ENCODE assay signal across 32 cellular contexts in genomic region chr6:168385858-168386735, GRCh38. TPM values are rescaled to one million over a fixed set of nuclear protein-coding genes. Genes with fewer than 3 reads are reported as not detected.
DNase-seq lines count a peak whose midpoint lies in the region; ATAC-seq, FAIRE-seq and TF ChIP-seq lines count a peak whose summit lies in the region.
"Had no signal": no experiment of that assay in that cellular context is flagged by ENCODE, and none has a peak within 500 bp of the region (broad histone marks: within the 10 kb centered on the region; RNA-seq: fewer than 3 reads in every experiment).

No MANE protein-coding gene starts in this region.

- no peak for ATAC-seq in thoracic aorta (ENCODE audit: insufficient number of reproducible peaks, low FRiP score, low read depth)
- ATAC-seq in HG03439 (IDR thresholded peaks at IDR 0.05; ENCODE audit: unreplicated experiment), result no peak
- ATAC-seq: GM12878; GM23338; stimulated activated naive B cell treated with anti-CD40 and anti-IgM and Interleukin-4, amounts not matched to agents 10 μg/mL and 1 μg/mL and 100 μg/mL, for 72 hours had no signal

- H3K36me3 ChIP-seq in breast epithelium (no peaks in the 10 kb centered on the region), kidney (ENCODE audit: control insufficient read depth in 1 of 2, insufficient read depth in 2 of 2, low read length in 2 of 2) (no peaks in the 10 kb centered on the region), thoracic aorta (no peaks in the 10 kb centered on the region)
- H3K36me3 ChIP-seq: ovary had no signal

- no peaks in the 10 kb centered on the region for H3K27me3 ChIP-seq in breast epithelium
- no peaks in the 10 kb centered on the region for H3K27me3 ChIP-seq in thoracic aorta (replicated peaks; ENCODE audit: insufficient read depth)
- H3K27me3 ChIP-seq: ovary had no signal

- no peaks in the 10 kb centered on the region for H3K9me3 Mint-ChIP-seq in MCF 10A (ENCODE audit: unreplicated experiment)
- H3K9me3 Mint-ChIP-seq: stimulated activated naive B cell treated with anti-CD40 and anti-IgM and Interleukin-4, amounts not matched to agents 10 μg/mL and 1 μg/mL and 100 μg/mL, for 72 hours had no signal

- H3K27ac ChIP-seq in breast epithelium (peak overlapping the region; percentile 60 to 68), kidney (ENCODE audit: low read depth in 2 of 2, low read length in 2 of 2) (no peak overlapping the region), thoracic aorta (peak overlapping the region in 1 of 2 donors; percentile 73)
- H3K27ac ChIP-seq: 22Rv1, ovary had no signal

- H3K4me1 ChIP-seq in breast epithelium (peaks cover 0 to 5% of the 10 kb centered on the region in 2 donors), kidney (ENCODE audit: control insufficient read depth in 1 of 2, insufficient read depth in 1 of 2, low read depth in 1 of 2, low read length in 2 of 2) (no peaks in the 10 kb centered on the region), thoracic aorta (ENCODE audit: control insufficient read depth in 1 of 2, low read depth in 2 of 2) (peaks cover 0 to 49% of the 10 kb centered on the region in 2 donors)

- TF ChIP-seq CTCF in breast epithelium (IDR thresholded peaks at IDR 0.05), result no peak
- no peak for TF ChIP-seq CTCF in MCF 10A (IDR thresholded peaks at IDR 0.05; ENCODE audit: unreplicated experiment)
- TF ChIP-seq CTCF in kidney (IDR thresholded peaks at IDR 0.05; ENCODE audit: borderline replicate concordance, extremely low read depth, insufficient read depth), result no peak
- TF ChIP-seq CTCF in thoracic aorta (IDR thresholded peaks at IDR 0.05), result no peak

- H3K27me3 Mint-ChIP-seq in MCF 10A (ENCODE audit: insufficient read depth, unreplicated experiment), result peaks cover 32% of the 10 kb centered on the region
- H3K27me3 Mint-ChIP-seq: activated CD4-positive, alpha-beta memory T cell treated with anti-CD3 and anti-CD28 coated beads, Interleukin-2, amount 10 ng/mL, durations not matched to agents 7 days and 5 days; activated naive CD4-positive, alpha-beta T cell treated with anti-CD3 and anti-CD28 coated beads, Interleukin-2, amount 10 ng/mL, durations not matched to agents 7 days and 5 days; brain; stimulated activated naive B cell treated with anti-CD40 and anti-IgM and Interleukin-4, amounts not matched to agents 10 μg/mL and 1 μg/mL and 100 μg/mL, for 72 hours had no signal

- no peak overlapping the region for H3K4me3 Mint-ChIP-seq in MCF 10A (ENCODE audit: unreplicated experiment)
- H3K4me3 Mint-ChIP-seq: activated CD4-positive, alpha-beta memory T cell treated with anti-CD3 and anti-CD28 coated beads, Interleukin-2, amount 10 ng/mL, durations not matched to agents 7 days and 5 days; activated naive CD4-positive, alpha-beta T cell treated with anti-CD3 and anti-CD28 coated beads, Interleukin-2, amount 10 ng/mL, durations not matched to agents 7 days and 5 days; activated T-helper 1 cell treated with anti-CD3 and anti-CD28 coated beads, Interleukin-12 subunit alpha, Interleukin-12 subunit beta, Interleukin-2, Interleukin-4 antibody, amounts not matched to agents 30 ng/mL and 10 ng/mL and 1 ng/mL, durations not matched to agents 14 hours and 24 hours and 36 hours; brain; GM23338; HFFc6; nephron progenitor cell; stimulated activated naive B cell treated with anti-CD40 and anti-IgM and Interleukin-4, amounts not matched to agents 10 μg/mL and 1 μg/mL and 100 μg/mL, for 72 hours had no signal

- H3K27ac Mint-ChIP-seq in MCF 10A (ENCODE audit: low read depth, unreplicated experiment), result no peak overlapping the region
- H3K27ac Mint-ChIP-seq: activated CD4-positive, alpha-beta memory T cell treated with anti-CD3 and anti-CD28 coated beads, Interleukin-2, amount 10 ng/mL, durations not matched to agents 7 days and 5 days; activated naive CD4-positive, alpha-beta T cell treated with anti-CD3 and anti-CD28 coated beads, Interleukin-2, amount 10 ng/mL, durations not matched to agents 7 days and 5 days; activated T-helper 1 cell treated with anti-CD3 and anti-CD28 coated beads, Interleukin-12 subunit alpha, Interleukin-12 subunit beta, Interleukin-2, Interleukin-4 antibody, amounts not matched to agents 30 ng/mL and 10 ng/mL and 1 ng/mL, durations not matched to agents 14 hours and 24 hours and 36 hours; GM23338; HFFc6; nephron progenitor cell; stimulated activated naive B cell treated with anti-CD40 and anti-IgM and Interleukin-4, amounts not matched to agents 10 μg/mL and 1 μg/mL and 100 μg/mL, for 72 hours had no signal

- DNase-seq in DMS 273 (lab: John Stamatoyannopoulos, UW; ENCODE audit: unreplicated experiment) (peak; percentile 21), DMS 273 treated with DMSO at 0.1 percent for 48 hours (lab: John Stamatoyannopoulos, UW) (no peak), breast epithelium (ENCODE audit: low spot score in 2 of 2) (no peak), MCF 10A (ENCODE audit: unreplicated experiment) (no peak), kidney (peak; percentile 51), thoracic aorta (ENCODE audit: low spot score) (no peak), NCI-H1105 (lab: John Stamatoyannopoulos, UW) (no peak)
- DNase-seq: activated CD4-positive, alpha-beta memory T cell treated with anti-CD3 and anti-CD28 coated beads, Interleukin-2, amount 10 ng/mL, durations not matched to agents 7 days and 5 days; activated CD4-positive, CD25-positive, alpha-beta regulatory T cell treated with anti-CD3 and anti-CD28 coated beads, Interleukin-2, amount 50 U/mL, for 72 hours; activated CD8-positive, alpha-beta memory T cell treated with anti-CD3 and anti-CD28 coated beads, Interleukin-2, amount 50 U/mL, for 48 hours; activated naive CD4-positive, alpha-beta T cell treated with anti-CD3 and anti-CD28 coated beads, Interleukin-2, amount 10 ng/mL, durations not matched to agents 7 days and 5 days; C1 segment of cervical spinal cord; foreskin melanocyte; HFFc6; NCI-H2081 treated with DMSO at 0.1 percent for 48 hours; NCI-H526 treated with DMSO at 0.1 percent for 48 hours; nephron progenitor cell; SHP77 treated with DMSO at 0.1 percent for 48 hours; stimulated activated naive B cell treated with anti-CD40 and anti-IgM and Interleukin-4, amounts not matched to agents 10 μg/mL and 1 μg/mL and 100 μg/mL, for 72 hours; T-helper 2 cell had no signal

- H3K9me3 ChIP-seq in breast epithelium (no peaks in the 10 kb centered on the region), kidney (ENCODE audit: control insufficient read depth in 1 of 2, low read length in 2 of 2) (no peaks in the 10 kb centered on the region), thoracic aorta (no peaks in the 10 kb centered on the region)
- H3K9me3 ChIP-seq: ovary had no signal

- intact Hi-C loops in breast epithelium (cut with DNase I; ENCODE audit: low total_unique reads), result no loop called here
- intact Hi-C loops in MCF 10A (cut with micrococcal nuclease), result no loop called here
- intact Hi-C loops in kidney (cut with DNase I), result no loop called here

- H3K9ac ChIP-seq in kidney (ENCODE audit: low read length in 2 of 2), result no peak overlapping the region

- H3K36me3 Mint-ChIP-seq in MCF 10A (ENCODE audit: insufficient read depth, unreplicated experiment), result no peaks in the 10 kb centered on the region
- H3K36me3 Mint-ChIP-seq: activated naive CD4-positive, alpha-beta T cell treated with anti-CD3 and anti-CD28 coated beads, Interleukin-2, amount 10 ng/mL, durations not matched to agents 7 days and 5 days; brain; stimulated activated naive B cell treated with anti-CD40 and anti-IgM and Interleukin-4, amounts not matched to agents 10 μg/mL and 1 μg/mL and 100 μg/mL, for 72 hours had no signal

- H3K4me3 ChIP-seq in breast epithelium, result peak overlapping the region in 1 of 3 donors; percentile 34
- no peak overlapping the region for H3K4me3 ChIP-seq in kidney (ENCODE audit: low read length in 2 of 2)
- H3K4me3 ChIP-seq in thoracic aorta, result peak overlapping the region; percentile 65
- H3K4me3 ChIP-seq: GM12878, GM23338, lung, ovary, skin epidermis had no signal

- CTCF ChIA-PET in MCF 10A (lab: Yijun Ruan, JAX), result interaction anchor here (0.6 kb wide), 1 partner anchor 1292 kb away, joined by 3 read pairs; no protein-coding TSS in a partner anchor

- H3K4me1 Mint-ChIP-seq in MCF 10A (ENCODE audit: insufficient read depth, unreplicated experiment), result no peaks in the 10 kb centered on the region
- H3K4me1 Mint-ChIP-seq: activated CD4-positive, alpha-beta memory T cell treated with anti-CD3 and anti-CD28 coated beads, Interleukin-2, amount 10 ng/mL, durations not matched to agents 7 days and 5 days; activated naive CD4-positive, alpha-beta T cell treated with anti-CD3 and anti-CD28 coated beads, Interleukin-2, amount 10 ng/mL, durations not matched to agents 7 days and 5 days; stimulated activated naive B cell treated with anti-CD40 and anti-IgM and Interleukin-4, amounts not matched to agents 10 μg/mL and 1 μg/mL and 100 μg/mL, for 72 hours had no signal

- FAIRE-seq in kidney (lab: Jason Lieb, UNC), result no peak
- FAIRE-seq: GM12878, RCC 7860 had no signal

- no peak for TF ChIP-seq POLR2A in breast epithelium (IDR thresholded peaks at IDR 0.05)

- POLR2A ChIA-PET in MCF 10A (lab: Yijun Ruan, JAX), result no interaction called here

- BruUV-seq in MCF 10A (replicated peaks; lab: Mats Ljungman, UMichigan), result no TSS peak

RNA-seq across cellular contexts. Expression of gene SMOC2, which starts 54.9 kb away (rescaled TPM):
- total RNA-seq in breast epithelium (10 to 100 TPM; 14.4 to 67.2 (median 63.6) TPM), MCF 10A (2022) (not detected in 2 replicates), kidney (13.1 TPM), thoracic aorta (100 to 1,000 TPM; 334 to 424 TPM)
- 6.5 TPM for polyA plus RNA-seq in kidney (ENCODE audit: insufficient read depth, low read depth, low replicate concordance)
- total RNA-seq: activated CD4-positive, alpha-beta memory T cell treated with anti-CD3 and anti-CD28 coated beads, Interleukin-2, amount 10 ng/mL, durations not matched to agents 7 days and 5 days; activated T-helper 1 cell treated with anti-CD3 and anti-CD28 coated beads, Interleukin-12 subunit alpha, Interleukin-12 subunit beta, Interleukin-2, Interleukin-4 antibody, amounts not matched to agents 30 ng/mL and 10 ng/mL and 1 ng/mL, durations not matched to agents 14 hours and 24 hours and 36 hours; HFFc6; HT1080; kidney epithelial cell had no signal

Comparison
In these comparisons a context has a peak if more than half of its experiments do, and no peak if none do; other contexts are left out.
1. DNase-seq: peak in DMS 273 (single experiment) and kidney (single experiment); none in DMS 273 treated with DMSO at 0.1 percent for 48 hours (single experiment), breast epithelium (0 of 2), MCF 10A (single experiment), thoracic aorta (single experiment) and NCI-H1105 (single experiment).
2. RNA of gene SMOC2, which starts 54.9 kb away (total RNA-seq): 334 to 424 TPM in thoracic aorta, 14.4 to 67.2 TPM in breast epithelium and 13.1 TPM in kidney (single experiment); not detected in MCF 10A; every median in the first group is over 10 times any median in the second.
3. H3K27ac ChIP-seq: peak in breast epithelium (2 of 2); none in kidney (0 of 2).